In the genomic region with DNA sequence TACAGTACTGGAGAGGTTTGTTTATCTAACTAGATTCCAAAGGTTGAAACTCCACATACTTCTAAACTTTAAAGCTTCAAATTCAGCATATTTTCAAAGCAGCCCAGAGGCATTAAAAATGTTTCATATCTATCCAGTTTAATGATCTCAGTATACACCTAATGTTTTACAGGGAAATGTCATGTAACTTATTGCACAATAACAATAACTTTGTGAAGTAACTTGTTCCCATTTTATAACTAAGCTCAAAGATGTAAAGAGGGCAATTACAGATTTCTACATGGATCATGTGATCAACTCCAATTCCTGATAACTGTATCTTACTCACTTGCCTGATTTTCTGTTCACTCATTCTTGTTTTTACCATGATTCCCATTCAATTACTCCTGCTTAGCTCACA, we compare ENCODE assay signal across 24 cellular contexts.
"Had no signal": no experiment of that assay in that cellular context is flagged by ENCODE, and none has a peak within 500 bp of the region (broad histone marks: within the 10 kb centered on the region; RNA-seq: fewer than 3 reads in every experiment).

No MANE protein-coding gene starts in this region.

- H3K4me3 Mint-ChIP-seq: activated CD4-positive, alpha-beta memory T cell treated with anti-CD3 and anti-CD28 coated beads, Interleukin-2, amount 10 ng/mL, durations not matched to agents 7 days and 5 days; activated CD4-positive, alpha-beta T cell treated with anti-CD3 and anti-CD28 coated beads for 36 hours; activated naive CD4-positive, alpha-beta T cell treated with anti-CD3 and anti-CD28 coated beads, Interleukin-2, amount 10 ng/mL, durations not matched to agents 7 days and 5 days; activated naive CD8-positive, alpha-beta T cell treated with anti-CD3 and anti-CD28 coated beads for 36 hours; activated T-helper 17 cell treated with anti-CD3 and anti-CD28 coated beads, Interleukin-2, amount 50 U/mL, for 72 hours had no signal

- H2AFZ ChIP-seq: PC-9 had no signal

- DNase-seq: activated CD4-positive, alpha-beta memory T cell treated with anti-CD3 and anti-CD28 coated beads, Interleukin-2, amount 10 ng/mL, durations not matched to agents 7 days and 5 days; activated CD4-positive, alpha-beta T cell treated with anti-CD3 and anti-CD28 coated beads for 36 hours; activated CD4-positive, alpha-beta T cell treated with anti-CD3 and anti-CD28 coated beads, Interleukin-2, amount 50 U/mL, for 1 hour; activated gamma-delta T cell treated with Interleukin-2 at 50 U/mL for 16 hours; activated naive CD4-positive, alpha-beta T cell treated with anti-CD3 and anti-CD28 coated beads, Interleukin-2, amount 10 ng/mL, durations not matched to agents 7 days and 5 days; activated naive CD8-positive, alpha-beta T cell treated with anti-CD3 and anti-CD28 coated beads for 36 hours; activated T-cell treated with anti-CD3 and anti-CD28 coated beads for 4 hours; activated T-cell treated with anti-CD3 and anti-CD28 coated beads, Interleukin-2, amount 50 U/mL, for 48 hours; adrenal gland; anterior cingulate cortex; central memory CD4-positive, alpha-beta T cell; KG1; NCI-H1105 treated with DMSO at 0.1 percent for 48 hours; NCI-H1436 treated with DMSO at 0.1 percent for 48 hours; NCI-H187; NCI-H2081; NCI-H510A treated with DMSO at 0.1 percent for 48 hours; NCI-H69; PC-9; SHP77 treated with DMSO at 0.1 percent for 48 hours; SK-N-SH; T-helper 1 cell; WERI-Rb-1 had no signal

- H3K36me3 ChIP-seq: adrenal gland, WERI-Rb-1 had no signal

- H3K4me1 ChIP-seq: adrenal gland had no signal

- H3K36me3 Mint-ChIP-seq: activated naive CD4-positive, alpha-beta T cell treated with anti-CD3 and anti-CD28 coated beads, Interleukin-2, amount 10 ng/mL, durations not matched to agents 7 days and 5 days; activated naive CD8-positive, alpha-beta T cell treated with anti-CD3 and anti-CD28 coated beads for 36 hours had no signal

- H3K9me2 ChIP-seq: SK-N-SH had no signal

- H3K27ac Mint-ChIP-seq: activated CD4-positive, alpha-beta memory T cell treated with anti-CD3 and anti-CD28 coated beads, Interleukin-2, amount 10 ng/mL, durations not matched to agents 7 days and 5 days; activated CD4-positive, alpha-beta T cell treated with anti-CD3 and anti-CD28 coated beads for 36 hours; activated naive CD4-positive, alpha-beta T cell treated with anti-CD3 and anti-CD28 coated beads, Interleukin-2, amount 10 ng/mL, durations not matched to agents 7 days and 5 days; activated naive CD8-positive, alpha-beta T cell treated with anti-CD3 and anti-CD28 coated beads for 36 hours; activated T-helper 17 cell treated with anti-CD3 and anti-CD28 coated beads, Interleukin-2, amount 50 U/mL, for 72 hours had no signal

- H3K4me3 ChIP-seq: adrenal gland, PC-9 had no signal

- H3K4me1 Mint-ChIP-seq: activated CD4-positive, alpha-beta memory T cell treated with anti-CD3 and anti-CD28 coated beads, Interleukin-2, amount 10 ng/mL, durations not matched to agents 7 days and 5 days; activated CD4-positive, alpha-beta T cell treated with anti-CD3 and anti-CD28 coated beads for 36 hours; activated naive CD4-positive, alpha-beta T cell treated with anti-CD3 and anti-CD28 coated beads, Interleukin-2, amount 10 ng/mL, durations not matched to agents 7 days and 5 days; activated naive CD8-positive, alpha-beta T cell treated with anti-CD3 and anti-CD28 coated beads for 36 hours; activated T-helper 17 cell treated with anti-CD3 and anti-CD28 coated beads, Interleukin-2, amount 50 U/mL, for 72 hours had no signal

- H3K27me3 Mint-ChIP-seq: activated CD4-positive, alpha-beta memory T cell treated with anti-CD3 and anti-CD28 coated beads, Interleukin-2, amount 10 ng/mL, durations not matched to agents 7 days and 5 days; activated CD4-positive, alpha-beta T cell treated with anti-CD3 and anti-CD28 coated beads for 36 hours; activated naive CD4-positive, alpha-beta T cell treated with anti-CD3 and anti-CD28 coated beads, Interleukin-2, amount 10 ng/mL, durations not matched to agents 7 days and 5 days; activated naive CD8-positive, alpha-beta T cell treated with anti-CD3 and anti-CD28 coated beads for 36 hours; activated T-helper 17 cell treated with anti-CD3 and anti-CD28 coated beads, Interleukin-2, amount 50 U/mL, for 72 hours had no signal

- H3K9me3 ChIP-seq: adrenal gland, SK-N-SH had no signal

- H3K27ac ChIP-seq: adrenal gland, PC-9, WERI-Rb-1 had no signal

- H3K27me3 ChIP-seq: adrenal gland had no signal

- H3K9ac ChIP-seq: SK-N-SH had no signal

- H3K4me2 ChIP-seq: PC-9, SK-N-SH had no signal
